In genomic region chr20:61429458-61430227, GRCh38 we compare ENCODE assay signal across 1 cellular context.
TF ChIP-seq lines count a peak whose summit lies in the region.

No MANE protein-coding gene starts in this region.

TF ChIP-seq in K562, 482 proteins besides CTCF, POLR2A, EP300 and RAD21 (continued from another document):
- TF ChIP-seq, protein P1, sequence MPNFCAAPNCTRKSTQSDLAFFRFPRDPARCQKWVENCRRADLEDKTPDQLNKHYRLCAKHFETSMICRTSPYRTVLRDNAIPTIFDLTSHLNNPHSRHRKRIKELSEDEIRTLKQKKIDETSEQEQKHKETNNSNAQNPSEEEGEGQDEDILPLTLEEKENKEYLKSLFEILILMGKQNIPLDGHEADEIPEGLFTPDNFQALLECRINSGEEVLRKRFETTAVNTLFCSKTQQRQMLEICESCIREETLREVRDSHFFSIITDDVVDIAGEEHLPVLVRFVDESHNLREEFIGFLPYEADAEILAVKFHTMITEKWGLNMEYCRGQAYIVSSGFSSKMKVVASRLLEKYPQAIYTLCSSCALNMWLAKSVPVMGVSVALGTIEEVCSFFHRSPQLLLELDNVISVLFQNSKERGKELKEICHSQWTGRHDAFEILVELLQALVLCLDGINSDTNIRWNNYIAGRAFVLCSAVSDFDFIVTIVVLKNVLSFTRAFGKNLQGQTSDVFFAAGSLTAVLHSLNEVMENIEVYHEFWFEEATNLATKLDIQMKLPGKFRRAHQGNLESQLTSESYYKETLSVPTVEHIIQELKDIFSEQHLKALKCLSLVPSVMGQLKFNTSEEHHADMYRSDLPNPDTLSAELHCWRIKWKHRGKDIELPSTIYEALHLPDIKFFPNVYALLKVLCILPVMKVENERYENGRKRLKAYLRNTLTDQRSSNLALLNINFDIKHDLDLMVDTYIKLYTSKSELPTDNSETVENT (CRISPR knock-in tag; IDR thresholded peaks at IDR 0.05), result no peak
- TF ChIP-seq ERF (CRISPR knock-in tag; IDR thresholded peaks at IDR 0.05), result no peak
- TF ChIP-seq PTRF (tag; IDR thresholded peaks at IDR 0.05), result no peak
- no peak for TF ChIP-seq PHF8 (IDR thresholded peaks at IDR 0.05; ENCODE audit: borderline replicate concordance, low read length)
- no peak for TF ChIP-seq ESRRB (CRISPR knock-in tag; IDR thresholded peaks at IDR 0.05; ENCODE audit: borderline replicate concordance)
- TF ChIP-seq NRF1 (conservative IDR thresholded peaks at IDR 0.05 in 1 of 2, IDR thresholded peaks at IDR 0.05 in 1 of 2), result no peak
- no peak for TF ChIP-seq E2F6 (IDR thresholded peaks at IDR 0.05; ENCODE audit: borderline replicate concordance in 1 of 2, extremely low read depth in 1 of 2, insufficient read depth in 1 of 2, insufficient read length in 1 of 2, low read depth in 1 of 2, low read length in 1 of 2, poor library complexity in 1 of 2, severe bottlenecking in 1 of 2)
- TF ChIP-seq C11orf30 (IDR thresholded peaks at IDR 0.05; ENCODE audit: low read depth), result peak; percentile 32; the same call in 1 of the 2 replicates
